In genomic region chr4:8435656-8436121, GRCh38 we compare ENCODE assay signal across 8 cellular contexts. TPM values are rescaled to one million over a fixed set of nuclear protein-coding genes. Genes with fewer than 3 reads are reported as not detected.
DNase-seq lines count a peak whose midpoint lies in the region; ATAC-seq and TF ChIP-seq lines count a peak whose summit lies in the region.

No MANE protein-coding gene starts in this region.

- TF ChIP-seq POLR2A in prostate gland (IDR thresholded peaks at IDR 0.05): no peak

- H3K27me3 Mint-ChIP-seq in CD14-positive monocyte (ENCODE audit: low read depth in 3 of 3) (peaks cover 0 to 2% (median 0%) of the 10 kb centered on the region in 3 donors), brain (peaks cover 10% of the 10 kb centered on the region)

- no peaks in the 10 kb centered on the region for H3K27me3 ChIP-seq in prostate gland (replicated peaks; ENCODE audit: insufficient read depth)

- H3K4me3 ChIP-seq in prostate gland: peak overlapping the region; percentile 7 to 26

- TF ChIP-seq CTCF in CD14-positive monocyte (IDR thresholded peaks at IDR 0.05) (no peak), brain (conservative IDR thresholded peaks at IDR 0.05) (no peak), prostate gland (IDR thresholded peaks at IDR 0.05) (no peak)

- H3K27ac Mint-ChIP-seq in CD14-positive monocyte (peak overlapping the region in 2 of 7 donors; percentile 37 to 67), brain (peak overlapping the region in 4 of 5 experiments; percentile 15 to 89 (median 33))

- peak overlapping the region; percentile 67 to 71 for H3K27ac ChIP-seq in prostate gland

- no peaks in the 10 kb centered on the region for H3K36me3 ChIP-seq in prostate gland

- ATAC-seq in GM19328 (IDR thresholded peaks at IDR 0.05; ENCODE audit: unreplicated experiment) (peak; percentile 58), HG03439 (IDR thresholded peaks at IDR 0.05; ENCODE audit: unreplicated experiment) (peak; percentile 54)

- H3K36me3 Mint-ChIP-seq in CD14-positive monocyte (peaks cover 6 to 21% of the 10 kb centered on the region in 2 donors), brain (no peaks in the 10 kb centered on the region)

- H3K4me1 ChIP-seq in prostate gland (replicated peaks): peaks cover 9% of the 10 kb centered on the region

- no peaks in the 10 kb centered on the region for H3K9me3 ChIP-seq in prostate gland

- H3K9me3 Mint-ChIP-seq in CD14-positive monocyte: peaks cover 11 to 26% (median 20%) of the 10 kb centered on the region in 7 donors
- H3K9me3 Mint-ChIP-seq in brain: peaks cover 0 to 4% (median 0%) of the 10 kb centered on the region in 5 experiments

- H3K4me1 Mint-ChIP-seq in CD14-positive monocyte (peaks cover 13% of the 10 kb centered on the region), brain (peaks cover 73% of the 10 kb centered on the region)

- 2% methylated on average over 5 of the region's 5 CpGs for WGBS in prostate gland

- DNase-seq in CD14-positive monocyte (ENCODE audit: low spot score): no peak
- DNase-seq in prostate gland (ENCODE audit: low spot score): no peak
- DNase-seq in HuH-7.5 (ENCODE audit: low spot score): no peak
- DNase-seq in superior temporal gyrus (ENCODE audit: extremely low spot score): no peak
- DNase-seq in HPDE6-E6E7 (ENCODE audit: extremely low spot score): no peak

- intact Hi-C loops in CD14-positive monocyte (cut with micrococcal nuclease): no loop called here
- intact Hi-C loops in prostate gland (cut with DNase I): no loop called here

- H3K4me3 Mint-ChIP-seq in CD14-positive monocyte (peak overlapping the region; percentile 59 to 64), brain (peak overlapping the region in 4 of 5 experiments; percentile 46 to 85 (median 68))

RNA-seq across cellular contexts. Expression of gene ACOX3, which starts 4.8 kb away (rescaled TPM):
- 10 to 100 TPM; 13.3 to 16.8 TPM for polyA plus RNA-seq in CD14-positive monocyte
- polyA plus RNA-seq in brain (ENCODE audit: insufficient read depth, low read depth, low replicate concordance): 15.2 TPM
- total RNA-seq in prostate gland: 10 to 100 TPM; 65.7 to 75.4 TPM

RNA-seq across cellular contexts. Expression of gene TRMT44, which starts 4.9 kb away (rescaled TPM):
- 1 to 10 TPM; 4.9 to 6.6 TPM for polyA plus RNA-seq in CD14-positive monocyte
- 6.3 TPM for polyA plus RNA-seq in brain (ENCODE audit: insufficient read depth, low read depth, low replicate concordance)
- 10 to 100 TPM; 35.2 to 63.9 TPM for total RNA-seq in prostate gland
